In genomic region chr6:38163186-38164130, GRCh38 we compare ENCODE assay signal across 19 cellular contexts.
A peak's percentile ranks its signal among the peaks of the same experiment; 100 is the strongest.
DNase-seq lines count a peak whose midpoint lies in the region; ATAC-seq and TF ChIP-seq lines count a peak whose summit lies in the region.
"Had no signal": no experiment of that assay in that cellular context is flagged by ENCODE, and none has a peak within 500 bp of the region (broad histone marks: within the 10 kb centered on the region; RNA-seq: fewer than 3 reads in every experiment).

No MANE protein-coding gene starts in this region.

- H3K4me3 Mint-ChIP-seq in CD8-positive, alpha-beta T cell, result no peak overlapping the region
- H3K4me3 Mint-ChIP-seq: H9 had no signal

- H4K20me1 ChIP-seq in HCT116 (ENCODE audit: insufficient read depth), result no peaks in the 10 kb centered on the region
- no peaks in the 10 kb centered on the region for H4K20me1 ChIP-seq in PC-3 (ENCODE audit: low read length)

- no peak for TF ChIP-seq POLR2A in HCT116 (IDR thresholded peaks at IDR 0.05; ENCODE audit: borderline replicate concordance, extremely low read depth, insufficient read depth, insufficient read length)

- no peaks in the 10 kb centered on the region for H3K27me3 ChIP-seq in CD8-positive, alpha-beta T cell (ENCODE audit: insufficient read depth, low read length)
- H3K27me3 ChIP-seq in HCT116 (ENCODE audit: insufficient read depth, low read length), result no peaks in the 10 kb centered on the region
- H3K27me3 ChIP-seq in PC-3 (ENCODE audit: low read length), result no peaks in the 10 kb centered on the region

- BruUV-seq in HCT116 (replicated peaks; lab: Mats Ljungman, UMichigan) (no TSS peak), PC-3 (replicated peaks; lab: Mats Ljungman, UMichigan) (no TSS peak)

- H3F3A ChIP-seq in PC-3 (ENCODE audit: low read length, unreplicated experiment), result no peaks in the 10 kb centered on the region

- no peak overlapping the region for H2AFZ ChIP-seq in HCT116 (ENCODE audit: low read depth, low read length, poor library complexity, severe bottlenecking)
- H2AFZ ChIP-seq in PC-3 (ENCODE audit: low read length), result no peak overlapping the region

- TF ChIP-seq RAD21 in HCT116 (IDR thresholded peaks at IDR 0.05; ENCODE audit: low read depth), result no peak

- POLR2A ChIA-PET in CD8-positive, alpha-beta T cell (lab: Charles Lee), result no interaction called here
- POLR2A ChIA-PET in HCT116 (lab: Charles Lee) (no interaction called here), PC-3 (lab: Charles Lee; ENCODE audit: unreplicated experiment) (no interaction called here)

- H3K9me3 ChIP-seq in CD8-positive, alpha-beta T cell (ENCODE audit: low read length), result no peaks in the 10 kb centered on the region
- no peaks in the 10 kb centered on the region for H3K9me3 ChIP-seq in HCT116 (ENCODE audit: control insufficient read depth in 1 of 2, insufficient read depth in 1 of 2, low read depth in 1 of 2, low read length in 2 of 2)
- no peaks in the 10 kb centered on the region for H3K9me3 ChIP-seq in PC-3 (ENCODE audit: low read length)
- H3K9me3 ChIP-seq: Caco-2 had no signal

- CTCF ChIA-PET in CD8-positive, alpha-beta T cell (lab: Charles Lee), result no interaction called here
- CTCF ChIA-PET in HCT116 (lab: Charles Lee), result no interaction called here
- CTCF ChIA-PET in PC-3 (lab: Charles Lee), result interaction anchor here (0.6 kb wide), 1 partner anchor 100 kb away, joined by 4 read pairs; no protein-coding TSS in a partner anchor

- H3K4me2 ChIP-seq in HCT116 (ENCODE audit: low read length) (no peak overlapping the region), PC-3 (ENCODE audit: low read length) (no peak overlapping the region)

- peaks cover 4% of the 10 kb centered on the region for H3K9me3 Mint-ChIP-seq in CD8-positive, alpha-beta T cell
- H3K9me3 Mint-ChIP-seq: H9 had no signal

- H3K27ac ChIP-seq in CD8-positive, alpha-beta T cell (ENCODE audit: low read depth, low read length), result no peak overlapping the region
- no peak overlapping the region for H3K27ac ChIP-seq in HCT116 (ENCODE audit: low read depth, low read length)
- H3K27ac ChIP-seq in PC-3 (ENCODE audit: low read length), result no peak overlapping the region
- H3K27ac ChIP-seq: C4-2B, HL-60 had no signal

- no peak overlapping the region for H3K4me3 ChIP-seq in CD8-positive, alpha-beta T cell (ENCODE audit: low read depth, low read length)
- H3K4me3 ChIP-seq in HCT116 (replicated peaks in 1 of 2; ENCODE audit: low read depth in 1 of 2, low read length in 2 of 2), result no peak overlapping the region
- no peak overlapping the region for H3K4me3 ChIP-seq in PC-3 (ENCODE audit: low read length)

- H3K27ac Mint-ChIP-seq in CD8-positive, alpha-beta T cell, result peak overlapping the region; percentile 13

- H3K36me3 Mint-ChIP-seq in CD8-positive, alpha-beta T cell, result peaks cover 11% of the 10 kb centered on the region

- TF ChIP-seq CTCF in CD8-positive, alpha-beta T cell (IDR thresholded peaks at IDR 0.05), result no peak
- TF ChIP-seq CTCF in HCT116 (IDR thresholded peaks at IDR 0.05 in 2 of 3, conservative IDR thresholded peaks at IDR 0.05 in 1 of 3; ENCODE audit: borderline replicate concordance in 1 of 3, insufficient read depth in 1 of 3, low read depth in 2 of 3, low read length in 2 of 3) (no peak), omental fat pad (IDR thresholded peaks at IDR 0.05) (no peak), PC-3 (conservative IDR thresholded peaks at IDR 0.05; ENCODE audit: low read depth, low read length) (no peak)

- H3K9me2 ChIP-seq in HCT116 (ENCODE audit: insufficient read depth), result no peaks in the 10 kb centered on the region
- H3K9me2 ChIP-seq in PC-3 (replicated peaks; ENCODE audit: low read length), result no peaks in the 10 kb centered on the region

- RAD21 ChIA-PET in HCT116 (lab: Charles Lee; ENCODE audit: low non-redundant PET in 1 of 2, low total read pairs in 2 of 2, uncharacterized antibody in 2 of 2, unreplicated experiment in 2 of 2), result no interaction called here

- no peaks in the 10 kb centered on the region for H3K27me3 Mint-ChIP-seq in CD8-positive, alpha-beta T cell (ENCODE audit: low read depth)

- intact Hi-C loops in CD8-positive, alpha-beta T cell (cut with DNase I, micrococcal nuclease), result no loop called here
- intact Hi-C loops in HCT116 (cut with micrococcal nuclease), result no loop called here
- intact Hi-C loops in PC-3 (cut with micrococcal nuclease), result no loop called here

- no peaks in the 10 kb centered on the region for H3K4me1 Mint-ChIP-seq in CD8-positive, alpha-beta T cell (ENCODE audit: low read depth)

- H3K9ac ChIP-seq in HCT116 (ENCODE audit: low read length), result no peak overlapping the region
- no peak overlapping the region for H3K9ac ChIP-seq in PC-3 (ENCODE audit: low read length)

- no peaks in the 10 kb centered on the region for H3K4me1 ChIP-seq in CD8-positive, alpha-beta T cell (ENCODE audit: insufficient read depth, low read length)
- H3K4me1 ChIP-seq in HCT116 (ENCODE audit: control insufficient read depth in 1 of 2, insufficient read depth in 2 of 2, low read length in 2 of 2) (no peaks in the 10 kb centered on the region), PC-3 (ENCODE audit: insufficient read depth, low read length) (no peaks in the 10 kb centered on the region)
- H3K4me1 ChIP-seq: Caco-2 had no signal

- H3K36me3 ChIP-seq in CD8-positive, alpha-beta T cell (ENCODE audit: insufficient read depth, low read length), result no peaks in the 10 kb centered on the region
- H3K36me3 ChIP-seq in HCT116 (ENCODE audit: control insufficient read depth in 1 of 2, insufficient read depth in 2 of 2, low read length in 2 of 2), result no peaks in the 10 kb centered on the region
- H3K36me3 ChIP-seq in PC-3 (ENCODE audit: low read depth, low read length), result no peaks in the 10 kb centered on the region

- DNase-seq in CD8-positive, alpha-beta T cell, result no peak
- DNase-seq in HCT116 (ENCODE audit: low read depth, low spot score) (no peak), left lobe of liver (ENCODE audit: low spot score) (no peak), omental fat pad (ENCODE audit: low spot score) (peak; percentile 14), NCI-H524 (lab: John Stamatoyannopoulos, UW) (no peak), PC-3 (no peak), anterior cingulate cortex (lab: John Stamatoyannopoulos, UW) (no peak)
- DNase-seq: Caco-2, DMS53, H9, MV-4-11, NCI-H1417, NCI-H187 treated with DMSO at 0.1 percent for 48 hours, NCI-H446, NCI-H748 treated with DMSO at 0.1 percent for 48 hours had no signal

- no peaks in the 10 kb centered on the region for H3K79me2 ChIP-seq in HCT116 (ENCODE audit: insufficient read depth, low read length)
- H3K79me2 ChIP-seq in PC-3 (ENCODE audit: low read length), result no peaks in the 10 kb centered on the region

- no peak for ATAC-seq in CD8-positive, alpha-beta T cell
- ATAC-seq in HCT116, result peak; percentile 17; the same call in 1 of the 2 replicates
- ATAC-seq in left lobe of liver, result peak; percentile 65
- ATAC-seq in omental fat pad (ENCODE audit: low FRiP score), result no peak
- ATAC-seq in GM21515 (IDR thresholded peaks at IDR 0.05; ENCODE audit: unreplicated experiment), result no peak
- ATAC-seq in PC-3, result no peak
- ATAC-seq: Panc1 had no signal

TF ChIP-seq in HCT116, 20 proteins besides CTCF, POLR2A, EP300 and RAD21 (continues in another document):
- no peak for TF ChIP-seq FOSL1 (IDR thresholded peaks at IDR 0.05; ENCODE audit: low read depth)
- TF ChIP-seq YY1 (IDR thresholded peaks at IDR 0.05; ENCODE audit: extremely low read depth, insufficient replicate concordance, low read depth, low read length), result no peak
- no peak for TF ChIP-seq JUND (IDR thresholded peaks at IDR 0.05)
- no peak for TF ChIP-seq ZNF274 (IDR thresholded peaks at IDR 0.05; ENCODE audit: low read depth, low read length)
- TF ChIP-seq EZH2phosphoT487 (IDR thresholded peaks at IDR 0.05; ENCODE audit: borderline replicate concordance), result no peak
- no peak for TF ChIP-seq MAX (IDR thresholded peaks at IDR 0.05)
- no peak for TF ChIP-seq ZBTB33 (IDR thresholded peaks at IDR 0.05; ENCODE audit: extremely low read depth, insufficient replicate concordance, low read length)
- no peak for TF ChIP-seq ZFX (IDR thresholded peaks at IDR 0.05)
- TF ChIP-seq SP1 (IDR thresholded peaks at IDR 0.05; ENCODE audit: low read depth), result no peak
- TF ChIP-seq TCF7L2 (IDR thresholded peaks at IDR 0.05; ENCODE audit: borderline replicate concordance, extremely low read depth, insufficient read depth, insufficient read length), result no peak
- TF ChIP-seq EGR1 (IDR thresholded peaks at IDR 0.05; ENCODE audit: low read depth), result no peak
- no peak for TF ChIP-seq ELF1 (IDR thresholded peaks at IDR 0.05; ENCODE audit: borderline replicate concordance, low read depth)
- no peak for TF ChIP-seq SRF (IDR thresholded peaks at IDR 0.05; ENCODE audit: low read depth)

Comparison
In these comparisons a context has a peak if more than half of its experiments do, and no peak if none do; other contexts are left out.
1. ATAC-seq: peak in HCT116 (single experiment) and left lobe of liver (single experiment); none in CD8-positive, alpha-beta T cell (single experiment), omental fat pad (single experiment), GM21515 (single experiment) and PC-3 (single experiment).